Comparison of ENCODE assay signal across 8 cellular contexts in the genomic region with DNA sequence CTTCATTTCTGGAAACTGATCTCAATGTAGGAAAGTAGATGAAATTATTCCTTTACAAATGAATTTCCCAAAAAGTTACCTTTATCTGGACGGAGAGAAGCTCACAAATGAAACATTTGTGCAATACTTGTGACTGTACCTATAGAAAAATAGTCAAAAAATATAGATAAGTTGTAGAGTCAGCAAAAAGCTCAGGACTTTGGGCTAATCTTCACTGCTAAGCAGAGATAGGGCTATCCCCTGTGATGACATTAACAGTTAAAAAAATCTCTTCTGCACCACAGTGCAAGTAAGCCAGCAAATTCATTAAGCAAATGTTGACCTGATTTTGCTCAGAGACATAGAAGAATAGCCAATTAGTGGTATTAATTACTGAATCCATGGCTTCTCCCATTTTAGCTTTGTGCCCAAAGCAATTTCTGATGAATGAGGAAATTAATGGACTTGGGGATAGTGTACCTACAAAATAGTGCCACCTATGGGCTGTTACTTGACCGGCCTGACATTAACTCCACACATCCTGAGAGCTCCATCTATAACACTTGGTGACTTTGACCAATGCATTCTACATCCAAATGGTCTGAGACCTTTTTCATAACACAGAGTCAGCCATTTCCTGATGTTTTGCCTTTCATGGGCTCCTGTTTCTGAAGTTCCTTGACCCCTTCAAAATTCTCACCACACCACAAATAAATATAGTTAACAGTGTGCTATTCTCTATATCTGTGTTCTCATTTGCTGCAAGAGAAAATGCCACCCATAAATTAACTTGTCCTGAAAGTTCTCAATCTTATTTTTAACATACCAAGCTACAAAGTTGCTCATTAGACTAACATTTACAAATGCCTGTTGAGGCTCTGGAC.
DNase-seq lines count a peak whose midpoint lies in the region; ATAC-seq, FAIRE-seq and TF ChIP-seq lines count a peak whose summit lies in the region.

No MANE protein-coding gene starts in this region.

- no peak for TF ChIP-seq POLR2A in HepG2 (IDR thresholded peaks at IDR 0.05; ENCODE audit: insufficient read depth in 1 of 2, low read depth in 2 of 2, low read length in 2 of 2)

- H3K4me2 ChIP-seq in HepG2 (ENCODE audit: low read depth, low read length) = no peak overlapping the region

- no peak overlapping the region for H3K4me3 Mint-ChIP-seq in MCF 10A (ENCODE audit: unreplicated experiment)

- POLR2A ChIA-PET in MCF 10A (lab: Yijun Ruan, JAX) (interaction anchor here (0.5 to 1.1 kb wide), 3 partner anchors 13 to 57 kb away, joined by 3 to 4 read pairs (median 3); no protein-coding TSS in a partner anchor), HepG2 (lab: Yijun Ruan, JAX) (no interaction called here)

- no peak overlapping the region for H3K27ac ChIP-seq in HepG2 (ENCODE audit: extremely low read length, insufficient read depth, low read length)

- ATAC-seq in HepG2 (peak; percentile 87), GM18520 (IDR thresholded peaks at IDR 0.05; ENCODE audit: unreplicated experiment) (no peak)

- H3K36me3 Mint-ChIP-seq in MCF 10A (ENCODE audit: insufficient read depth, unreplicated experiment) = no peaks in the 10 kb centered on the region

- peaks cover 5% of the 10 kb centered on the region for H3K4me1 Mint-ChIP-seq in MCF 10A (ENCODE audit: insufficient read depth, unreplicated experiment)

- TF ChIP-seq EP300 in HepG2 (IDR thresholded peaks at IDR 0.05; ENCODE audit: low read depth in 2 of 2, low read length in 2 of 2) = no peak
- TF ChIP-seq EP300 in HepG2 (CRISPR knock-in tag; IDR thresholded peaks at IDR 0.05; ENCODE audit: borderline replicate concordance) = no peak

- H3K4me1 ChIP-seq in HAP-1 (no peaks in the 10 kb centered on the region), HepG2 (ENCODE audit: insufficient read depth, low read length) (no peaks in the 10 kb centered on the region)

- DNase-seq in NCI-H1092 treated with DMSO at 0.1 percent for 48 hours (lab: John Stamatoyannopoulos, UW) (peak; percentile 5), NCI-H1092 (lab: John Stamatoyannopoulos, UW) (no peak), HAP-1 (ENCODE audit: low spot score in 2 of 2) (peak; percentile 31 to 37), NCI-H2227 (lab: John Stamatoyannopoulos, UW; ENCODE audit: unreplicated experiment) (peak; percentile 2), MCF 10A (ENCODE audit: unreplicated experiment) (peak; percentile 48), HepG2 (ENCODE audit: low spot score) (peak; percentile 29), ureter (ENCODE audit: low spot score) (no peak)

- TF ChIP-seq CTCF in MCF 10A (IDR thresholded peaks at IDR 0.05; ENCODE audit: unreplicated experiment) (peak; percentile 49), HepG2 (CRISPR knock-in tag; IDR thresholded peaks at IDR 0.05) (peak; percentile 53)

- BruUV-seq in MCF 10A (replicated peaks; lab: Mats Ljungman, UMichigan) (no TSS peak), HepG2 (replicated peaks; lab: Mats Ljungman, UMichigan) (no TSS peak)

- WGBS in HepG2 (ENCODE audit: low lambda C conversion rate) = 6% methylated on average over 2 of the region's 2 CpGs

- peak; percentile 18 for FAIRE-seq in HepG2 (lab: Jason Lieb, UNC)

- H3K79me2 ChIP-seq in HepG2 (ENCODE audit: insufficient read depth, low read length) = no peaks in the 10 kb centered on the region

- no peaks in the 10 kb centered on the region for H3K9me3 Mint-ChIP-seq in MCF 10A (ENCODE audit: unreplicated experiment)

- no peaks in the 10 kb centered on the region for H4K20me1 ChIP-seq in HepG2 (ENCODE audit: insufficient read depth, low read length)

- H3K27me3 ChIP-seq in HAP-1 (ENCODE audit: low read depth) (peaks cover 20% of the 10 kb centered on the region), HepG2 (ENCODE audit: control insufficient read depth in 1 of 2, insufficient read depth in 2 of 2, low read length in 2 of 2) (no peaks in the 10 kb centered on the region; a peak in 1 of 5 replicates)

- H2AFZ ChIP-seq in HepG2 (ENCODE audit: low read length) = no peak overlapping the region

- CTCF ChIA-PET in MCF 10A (lab: Yijun Ruan, JAX) (interaction anchor here (0.6 to 4.5 kb wide), 40 partner anchors 10 to 688 kb away, joined by 3 to 92 read pairs (median 6); no protein-coding TSS in a partner anchor), HepG2 (lab: Yijun Ruan, JAX; ENCODE audit: low intra/inter-chr PET ratio, low total read pairs) (interaction anchor here (0.8 kb wide), 1 partner anchor 298 kb away, joined by 3 read pairs; no protein-coding TSS in a partner anchor)

- no peak overlapping the region for H3K9ac ChIP-seq in HepG2 (ENCODE audit: insufficient read depth, low read depth, low read length)

- H3K4me3 ChIP-seq in HAP-1 = no peak overlapping the region
- H3K4me3 ChIP-seq in HepG2 (replicated peaks in 1 of 3; ENCODE audit: insufficient read depth in 1 of 3, low read depth in 2 of 3, low read length in 3 of 3) = no peak overlapping the region

- no peaks in the 10 kb centered on the region for H3K9me3 ChIP-seq in HAP-1
- H3K9me3 ChIP-seq in HepG2 (ENCODE audit: low read length) = no peaks in the 10 kb centered on the region

- TF ChIP-seq RAD21 in HepG2 (CRISPR knock-in tag; IDR thresholded peaks at IDR 0.05) = no peak

- H3K36me3 ChIP-seq in HAP-1 (replicated peaks) = no peaks in the 10 kb centered on the region
- H3K36me3 ChIP-seq in HepG2 (replicated peaks in 1 of 2; ENCODE audit: control insufficient read depth in 1 of 2, insufficient read depth in 2 of 2, low read length in 2 of 2) = no peaks in the 10 kb centered on the region

- H3K27me3 Mint-ChIP-seq in MCF 10A (ENCODE audit: insufficient read depth, unreplicated experiment) = peaks cover 43% of the 10 kb centered on the region

- in situ Hi-C loops in HAP-1 (cut with MboI; ENCODE audit: low sequenced_read_pairs) = no loop called here
- in situ Hi-C loops in HepG2 (cut with HindIII; ENCODE audit: extremely low pct_ligation_motif_present, low pct_unique_long_range_greater_than_20kb) = no loop called here

- intact Hi-C loops in MCF 10A (cut with micrococcal nuclease) (loop anchor here (1.0 to 5.0 kb wide), 3 partner anchors 59 to 300 kb away; no protein-coding TSS in a partner anchor), HepG2 (cut with micrococcal nuclease; ENCODE audit: unreplicated experiment) (loop anchor here (2.0 to 5.0 kb wide), 2 partner anchors 299 to 687 kb away; no protein-coding TSS in a partner anchor)

- no peak overlapping the region for H3K27ac Mint-ChIP-seq in MCF 10A (ENCODE audit: low read depth, unreplicated experiment)

TF ChIP-seq in HepG2, 621 proteins besides CTCF, POLR2A, EP300 and RAD21:
- TF ChIP-seq SKI (IDR thresholded peaks at IDR 0.05; ENCODE audit: partially characterized antibody) (no peak), MAFF (IDR thresholded peaks at IDR 0.05; ENCODE audit: low read depth, low read length) (peak; percentile 61), KMT2A (CRISPR knock-in tag; IDR thresholded peaks at IDR 0.05) (no peak), STAG1 (CRISPR knock-in tag; IDR thresholded peaks at IDR 0.05) (peak; percentile 31; the same call in 1 of the 2 replicates), ZNF460 (CRISPR knock-in tag; IDR thresholded peaks at IDR 0.05; ENCODE audit: borderline replicate concordance) (no peak), SP1 (IDR thresholded peaks at IDR 0.05) (no peak), SP1 (CRISPR knock-in tag; IDR thresholded peaks at IDR 0.05) (no peak), GATAD1 (CRISPR knock-in tag; IDR thresholded peaks at IDR 0.05) (no peak), ELF3 (CRISPR knock-in tag; IDR thresholded peaks at IDR 0.05) (0 out of 2 replicates have a peak, but pooled peaks have one; percentile 23), POLR2AphosphoS5 (IDR thresholded peaks at IDR 0.05; ENCODE audit: low read depth, low read length) (no peak), ZIK1 (CRISPR knock-in tag; IDR thresholded peaks at IDR 0.05; ENCODE audit: borderline replicate concordance, low read depth) (no peak), MAFK (conservative IDR thresholded peaks at IDR 0.05 in 1 of 2, IDR thresholded peaks at IDR 0.05 in 1 of 2; ENCODE audit: low read length in 2 of 2) (peak; percentile 42 to 80; a peak in 3 of 4 replicates), ZNF441 (CRISPR knock-in tag; IDR thresholded peaks at IDR 0.05; ENCODE audit: borderline replicate concordance) (no peak), ZNF383 (CRISPR knock-in tag; IDR thresholded peaks at IDR 0.05; ENCODE audit: borderline replicate concordance) (no peak), ARNT2 (CRISPR knock-in tag; IDR thresholded peaks at IDR 0.05; ENCODE audit: low read depth) (no peak)
- TF ChIP-seq, protein P1, sequence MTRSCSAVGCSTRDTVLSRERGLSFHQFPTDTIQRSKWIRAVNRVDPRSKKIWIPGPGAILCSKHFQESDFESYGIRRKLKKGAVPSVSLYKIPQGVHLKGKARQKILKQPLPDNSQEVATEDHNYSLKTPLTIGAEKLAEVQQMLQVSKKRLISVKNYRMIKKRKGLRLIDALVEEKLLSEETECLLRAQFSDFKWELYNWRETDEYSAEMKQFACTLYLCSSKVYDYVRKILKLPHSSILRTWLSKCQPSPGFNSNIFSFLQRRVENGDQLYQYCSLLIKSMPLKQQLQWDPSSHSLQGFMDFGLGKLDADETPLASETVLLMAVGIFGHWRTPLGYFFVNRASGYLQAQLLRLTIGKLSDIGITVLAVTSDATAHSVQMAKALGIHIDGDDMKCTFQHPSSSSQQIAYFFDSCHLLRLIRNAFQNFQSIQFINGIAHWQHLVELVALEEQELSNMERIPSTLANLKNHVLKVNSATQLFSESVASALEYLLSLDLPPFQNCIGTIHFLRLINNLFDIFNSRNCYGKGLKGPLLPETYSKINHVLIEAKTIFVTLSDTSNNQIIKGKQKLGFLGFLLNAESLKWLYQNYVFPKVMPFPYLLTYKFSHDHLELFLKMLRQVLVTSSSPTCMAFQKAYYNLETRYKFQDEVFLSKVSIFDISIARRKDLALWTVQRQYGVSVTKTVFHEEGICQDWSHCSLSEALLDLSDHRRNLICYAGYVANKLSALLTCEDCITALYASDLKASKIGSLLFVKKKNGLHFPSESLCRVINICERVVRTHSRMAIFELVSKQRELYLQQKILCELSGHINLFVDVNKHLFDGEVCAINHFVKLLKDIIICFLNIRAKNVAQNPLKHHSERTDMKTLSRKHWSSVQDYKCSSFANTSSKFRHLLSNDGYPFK (CRISPR knock-in tag; IDR thresholded peaks at IDR 0.05; ENCODE audit: borderline replicate concordance) = no peak

Comparison
In these comparisons a context has a peak if more than half of its experiments do, and no peak if none do; other contexts are left out.
1. DNase-seq: peak in NCI-H1092 treated with DMSO at 0.1 percent for 48 hours (single experiment), HAP-1 (2 of 2), NCI-H2227 (single experiment), MCF 10A (single experiment) and HepG2 (single experiment); none in NCI-H1092 (single experiment) and ureter (single experiment).